Comparison of ENCODE assay signal across 22 cellular contexts in the genomic region with DNA sequence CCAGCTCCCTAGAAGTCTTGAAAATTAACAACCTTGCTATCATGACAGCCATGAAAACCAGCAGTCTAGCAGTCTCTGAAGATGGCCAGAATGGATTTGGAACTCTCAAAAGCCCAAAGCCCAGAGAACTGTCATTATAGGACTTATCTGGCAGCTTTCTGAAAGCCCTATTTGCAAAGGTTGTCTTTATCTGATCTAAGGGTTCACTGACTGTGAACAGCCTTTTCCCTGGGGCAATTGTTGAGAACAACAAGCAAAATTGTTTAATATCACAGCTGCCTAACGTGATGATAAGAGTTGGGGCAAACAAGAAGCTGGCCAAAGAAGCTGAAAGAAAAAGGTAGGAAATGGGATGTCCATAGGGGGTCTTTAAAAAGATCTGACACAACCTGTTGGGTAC. TPM values are rescaled to one million over a fixed set of nuclear protein-coding genes. Genes with fewer than 3 reads are reported as not detected.
DNase-seq lines count a peak whose midpoint lies in the region; ATAC-seq, FAIRE-seq and TF ChIP-seq lines count a peak whose summit lies in the region.
"Had no signal": no experiment of that assay in that cellular context is flagged by ENCODE, and none has a peak within 500 bp of the region (broad histone marks: within the 10 kb centered on the region; RNA-seq: fewer than 3 reads in every experiment).

No MANE protein-coding gene starts in this region.

- H3K79me2 ChIP-seq in HepG2 (ENCODE audit: insufficient read depth, low read length): no peaks in the 10 kb centered on the region

- no TSS peak for BruUV-seq in HepG2 (replicated peaks; lab: Mats Ljungman, UMichigan)

- intact Hi-C loops in HepG2 (cut with micrococcal nuclease; ENCODE audit: unreplicated experiment): no loop called here

- H3K4me1 ChIP-seq in liver (ENCODE audit: control insufficient read depth in 4 of 4, insufficient read depth in 4 of 4, low read length in 3 of 4) (peaks cover 0 to 4% (median 1%) of the 10 kb centered on the region in 4 donors), HepG2 (ENCODE audit: insufficient read depth, low read length) (peaks cover 23% of the 10 kb centered on the region)

- CTCF ChIA-PET in HepG2 (lab: Yijun Ruan, JAX; ENCODE audit: low intra/inter-chr PET ratio, low total read pairs): no interaction called here

- in situ Hi-C loops in HepG2 (cut with HindIII; ENCODE audit: extremely low pct_ligation_motif_present, low pct_unique_long_range_greater_than_20kb): no loop called here

- H3K4me3 ChIP-seq in liver (ENCODE audit: low read depth in 1 of 3, low read length in 3 of 3): no peak overlapping the region
- H3K4me3 ChIP-seq in HepG2 (replicated peaks in 1 of 3; ENCODE audit: insufficient read depth in 1 of 3, low read depth in 2 of 3, low read length in 3 of 3): no peak overlapping the region
- H3K4me3 ChIP-seq: BLaER1 treated with 17β-estradiol and CSF1 and Interleukin-3, amounts not matched to agents 10 nM and 100 nM had no signal

- TF ChIP-seq RAD21 in liver (IDR thresholded peaks at IDR 0.05) (no peak), HepG2 (CRISPR knock-in tag; IDR thresholded peaks at IDR 0.05) (no peak)

- POLR2A ChIA-PET in HepG2 (lab: Yijun Ruan, JAX): no interaction called here

- no peak for TF ChIP-seq CTCF in liver (IDR thresholded peaks at IDR 0.05; ENCODE audit: low read depth, low read length, missing input control)
- no peak for TF ChIP-seq CTCF in HepG2 (CRISPR knock-in tag; IDR thresholded peaks at IDR 0.05)

- TF ChIP-seq POLR2A in HepG2 (IDR thresholded peaks at IDR 0.05; ENCODE audit: insufficient read depth in 1 of 2, low read depth in 2 of 2, low read length in 2 of 2): no peak

- DNase-seq in HepG2 (ENCODE audit: low spot score) (no peak), NCI-H526 (lab: John Stamatoyannopoulos, UW) (peak; percentile 73 to 74), left kidney (ENCODE audit: low read depth, low spot score) (peak; percentile 54)
- DNase-seq: CD8-positive, alpha-beta T cell; DMS79; GOT3; Karpas-422; NCI-H1092 treated with DMSO at 0.1 percent for 48 hours; NCI-H1694; NCI-H2081 treated with DMSO at 0.1 percent for 48 hours; NCI-H446; NCI-H774; SHP77; T-cell had no signal

- peaks cover 3 to 9% (median 6%) of the 10 kb centered on the region in 4 donors for H3K9me3 ChIP-seq in liver (ENCODE audit: control insufficient read depth in 4 of 4, low read length in 3 of 4)
- H3K9me3 ChIP-seq in HepG2 (ENCODE audit: low read length): peaks cover 22% of the 10 kb centered on the region

- no peak for FAIRE-seq in HepG2 (lab: Jason Lieb, UNC)
- FAIRE-seq: HTR-8/SVneo had no signal

- no peaks in the 10 kb centered on the region for H4K20me1 ChIP-seq in HepG2 (ENCODE audit: insufficient read depth, low read length)
- H4K20me1 ChIP-seq: BLaER1 treated with 17β-estradiol and CSF1 and Interleukin-3, amounts not matched to agents 10 nM and 100 nM had no signal

- H3K9ac ChIP-seq in liver (ENCODE audit: low read depth in 1 of 2, low read length in 2 of 2): no peak overlapping the region
- H3K9ac ChIP-seq in HepG2 (ENCODE audit: insufficient read depth, low read depth, low read length): no peak overlapping the region
- H3K9ac ChIP-seq: BLaER1 treated with 17β-estradiol and CSF1 and Interleukin-3, amounts not matched to agents 10 nM and 100 nM had no signal

- no peak for TF ChIP-seq EP300 in HepG2 (IDR thresholded peaks at IDR 0.05; ENCODE audit: low read depth in 2 of 2, low read length in 2 of 2)
- no peak for TF ChIP-seq EP300 in HepG2 (CRISPR knock-in tag; IDR thresholded peaks at IDR 0.05; ENCODE audit: borderline replicate concordance)

- ATAC-seq in HepG2 (no peak), HG03460 (IDR thresholded peaks at IDR 0.05; ENCODE audit: unreplicated experiment) (no peak), GM21529 (IDR thresholded peaks at IDR 0.05; ENCODE audit: unreplicated experiment) (no peak), GM19455 (IDR thresholded peaks at IDR 0.05; ENCODE audit: unreplicated experiment) (no peak)
- ATAC-seq: CD8-positive, alpha-beta T cell; HCT116; SK-N-SH treated with all-trans-retinoic acid at 6 μM for 48 hours; T-cell had no signal

- H3K36me3 ChIP-seq in liver (ENCODE audit: control insufficient read depth in 4 of 4, insufficient read depth in 3 of 4, low read depth in 1 of 4, low read length in 3 of 4): no peaks in the 10 kb centered on the region
- H3K36me3 ChIP-seq in HepG2 (replicated peaks in 1 of 2; ENCODE audit: control insufficient read depth in 1 of 2, insufficient read depth in 2 of 2, low read length in 2 of 2): no peaks in the 10 kb centered on the region

- H2AFZ ChIP-seq in HepG2 (ENCODE audit: low read length): no peak overlapping the region

- WGBS in liver: 31% methylated on average over 1 of the region's 1 CpG
- WGBS in HepG2 (ENCODE audit: low lambda C conversion rate): 0% methylated on average over 1 of the region's 1 CpG

- H3K27ac ChIP-seq in liver (ENCODE audit: low read depth in 1 of 2, low read length in 2 of 2) (no peak overlapping the region), HepG2 (ENCODE audit: extremely low read length, insufficient read depth, low read length) (no peak overlapping the region)
- H3K27ac ChIP-seq: BLaER1 treated with 17β-estradiol and CSF1 and Interleukin-3, amounts not matched to agents 10 nM and 100 nM had no signal

- no peak overlapping the region for H3K4me2 ChIP-seq in HepG2 (ENCODE audit: low read depth, low read length)

- H3K27me3 ChIP-seq in liver (ENCODE audit: control insufficient read depth in 4 of 4, insufficient read depth in 4 of 4, low read length in 3 of 4) (no peaks in the 10 kb centered on the region), HepG2 (ENCODE audit: control insufficient read depth in 1 of 2, insufficient read depth in 2 of 2, low read length in 2 of 2) (0 out of 5 replicates have a peak, but pooled peaks cover 0 to 2% of the 10 kb centered on the region in 2 experiments)
- H3K27me3 ChIP-seq: BLaER1 treated with 17β-estradiol and CSF1 and Interleukin-3, amounts not matched to agents 10 nM and 100 nM had no signal

TF ChIP-seq in liver, 16 proteins besides CTCF, POLR2A, EP300 and RAD21:
- TF ChIP-seq HNF4A (conservative IDR thresholded peaks at IDR 0.05) (peak; percentile 6 to 8), NR2F2 (IDR thresholded peaks at IDR 0.05) (no peak)

TF ChIP-seq in HepG2, 621 proteins besides CTCF, POLR2A, EP300 and RAD21 (continues in another document):
- TF ChIP-seq MXI1 (IDR thresholded peaks at IDR 0.05; ENCODE audit: borderline replicate concordance, low read depth, low read length) (no peak), DPF2 (CRISPR knock-in tag; IDR thresholded peaks at IDR 0.05; ENCODE audit: borderline replicate concordance, low read depth) (no peak), SPEN (CRISPR knock-in tag; IDR thresholded peaks at IDR 0.05; ENCODE audit: low read depth) (no peak), ZNF703 (CRISPR knock-in tag; IDR thresholded peaks at IDR 0.05; ENCODE audit: borderline replicate concordance) (no peak), ZSCAN22 (CRISPR knock-in tag; IDR thresholded peaks at IDR 0.05) (no peak)
- TF ChIP-seq, protein P1, sequence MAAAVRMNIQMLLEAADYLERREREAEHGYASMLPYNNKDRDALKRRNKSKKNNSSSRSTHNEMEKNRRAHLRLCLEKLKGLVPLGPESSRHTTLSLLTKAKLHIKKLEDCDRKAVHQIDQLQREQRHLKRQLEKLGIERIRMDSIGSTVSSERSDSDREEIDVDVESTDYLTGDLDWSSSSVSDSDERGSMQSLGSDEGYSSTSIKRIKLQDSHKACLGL (CRISPR knock-in tag; IDR thresholded peaks at IDR 0.05): no peak

RNA-seq across cellular contexts. Expression of a gene that starts 20.9 kb away (rescaled TPM):
- 10 to 100 TPM in 1 of 2 donors, 1 to 10 TPM in 1; 7.4 to 14.4 TPM for total RNA-seq in liver
- polyA plus RNA-seq in liver: 1 to 10 TPM; 2.9 TPM
- total RNA-seq in HepG2 (2016; rRNA removed; fragmentation: Illumina TruSeq; extraction: Trizol): 11.7 and 18.4 TPM in 2 replicates
- total RNA-seq in HepG2 (2016; cell fraction: cytosol; rRNA removed; fragmentation: Illumina TruSeq; extraction: Trizol; ENCODE audit: low read depth): 29.5 and 30.8 TPM in 2 replicates
- total RNA-seq in HepG2 (2016; cell fraction: insoluble cytoplasmic fraction; rRNA removed; fragmentation: Illumina TruSeq; extraction: Trizol): 12.4 and 16.0 TPM in 2 replicates
- 21.3 and 27.0 TPM in 2 replicates for total RNA-seq in HepG2 (2016; cell fraction: membrane; rRNA removed; fragmentation: Illumina TruSeq; extraction: Trizol)
- 10.2 and 11.7 TPM in 2 replicates for total RNA-seq in HepG2 (2016; cell fraction: nucleus; rRNA removed; fragmentation: Illumina TruSeq; extraction: Trizol)
- polyA plus RNA-seq in HepG2 (2011; rRNA removed): 2.6 and 2.8 TPM in 2 replicates
- 1.7 and 3.5 TPM in 2 replicates for polyA plus RNA-seq in HepG2 (2011; cell fraction: cytosol; rRNA removed)
- polyA plus RNA-seq in HepG2 (2011; cell fraction: nucleus; rRNA removed): 1.6 TPM in 2 replicates
- polyA plus RNA-seq in HepG2 (2012): 7.8 and 8.3 TPM in 2 replicates
- polyA plus RNA-seq in HepG2 (2016; cell fraction: cytosol; fragmentation: Illumina TruSeq; extraction: Trizol; ENCODE audit: low read depth): 0.57 and 0.74 TPM in 2 replicates
- 13.1 and 14.9 TPM in 2 replicates for polyA plus RNA-seq in HepG2 (2016; cell fraction: insoluble cytoplasmic fraction; fragmentation: Illumina TruSeq; extraction: Trizol; ENCODE audit: low read depth)
- polyA plus RNA-seq in HepG2 (2016; cell fraction: membrane; fragmentation: Illumina TruSeq; extraction: Trizol; ENCODE audit: low read depth): 2.8 and 3.1 TPM in 2 replicates
- 6.6 and 6.7 TPM in 2 replicates for polyA plus RNA-seq in HepG2 (2016; cell fraction: nucleus; fragmentation: Illumina TruSeq; extraction: Trizol; ENCODE audit: insufficient read depth, low read depth)
- polyA minus RNA-seq in HepG2 (2011; rRNA and poly(A)+ RNA removed; ENCODE audit: low replicate concordance): 6.6 and 12.6 TPM in 2 replicates
- 8.1 and 10.3 TPM in 2 replicates for polyA minus RNA-seq in HepG2 (2011; cell fraction: cytosol; rRNA and poly(A)+ RNA removed)
- polyA minus RNA-seq in HepG2 (2011; cell fraction: nucleus; rRNA and poly(A)+ RNA removed): 12.7 and 12.9 TPM in 2 replicates
